In genomic region chr17:373616-374225, GRCh38 we compare ENCODE assay signal across 1 cellular context.
TF ChIP-seq lines count a peak whose summit lies in the region.

No MANE protein-coding gene starts in this region.

TF ChIP-seq in A549, 52 proteins besides CTCF, POLR2A, EP300 and RAD21 (continued from another document):
- no peak for TF ChIP-seq FOSB (CRISPR knock-in tag; IDR thresholded peaks at IDR 0.05)
- no peak for TF ChIP-seq RCOR1 (IDR thresholded peaks at IDR 0.05; ENCODE audit: low read depth, low read length)
- no peak for TF ChIP-seq JUNB (IDR thresholded peaks at IDR 0.05)
- TF ChIP-seq MYC (IDR thresholded peaks at IDR 0.05; ENCODE audit: borderline replicate concordance, low read length): no peak
- TF ChIP-seq GATA3 (IDR thresholded peaks at IDR 0.05; ENCODE audit: borderline replicate concordance): no peak
- TF ChIP-seq BHLHE40 (IDR thresholded peaks at IDR 0.05; ENCODE audit: low read depth, low read length): no peak
- TF ChIP-seq, protein P1, sequence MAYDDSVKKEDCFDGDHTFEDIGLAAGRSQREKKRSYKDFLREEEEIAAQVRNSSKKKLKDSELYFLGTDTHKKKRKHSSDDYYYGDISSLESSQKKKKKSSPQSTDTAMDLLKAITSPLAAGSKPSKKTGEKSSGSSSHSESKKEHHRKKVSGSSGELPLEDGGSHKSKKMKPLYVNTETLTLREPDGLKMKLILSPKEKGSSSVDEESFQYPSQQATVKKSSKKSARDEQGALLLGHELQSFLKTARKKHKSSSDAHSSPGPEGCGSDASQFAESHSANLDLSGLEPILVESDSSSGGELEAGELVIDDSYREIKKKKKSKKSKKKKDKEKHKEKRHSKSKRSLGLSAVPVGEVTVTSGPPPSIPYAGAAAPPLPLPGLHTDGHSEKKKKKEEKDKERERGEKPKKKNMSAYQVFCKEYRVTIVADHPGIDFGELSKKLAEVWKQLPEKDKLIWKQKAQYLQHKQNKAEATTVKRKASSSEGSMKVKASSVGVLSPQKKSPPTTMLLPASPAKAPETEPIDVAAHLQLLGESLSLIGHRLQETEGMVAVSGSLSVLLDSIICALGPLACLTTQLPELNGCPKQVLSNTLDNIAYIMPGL (CRISPR knock-in tag; IDR thresholded peaks at IDR 0.05; ENCODE audit: borderline replicate concordance): no peak
- TF ChIP-seq JUN (IDR thresholded peaks at IDR 0.05): no peak
- no peak for TF ChIP-seq HEYL (CRISPR knock-in tag; IDR thresholded peaks at IDR 0.05)
